In the genomic region with DNA sequence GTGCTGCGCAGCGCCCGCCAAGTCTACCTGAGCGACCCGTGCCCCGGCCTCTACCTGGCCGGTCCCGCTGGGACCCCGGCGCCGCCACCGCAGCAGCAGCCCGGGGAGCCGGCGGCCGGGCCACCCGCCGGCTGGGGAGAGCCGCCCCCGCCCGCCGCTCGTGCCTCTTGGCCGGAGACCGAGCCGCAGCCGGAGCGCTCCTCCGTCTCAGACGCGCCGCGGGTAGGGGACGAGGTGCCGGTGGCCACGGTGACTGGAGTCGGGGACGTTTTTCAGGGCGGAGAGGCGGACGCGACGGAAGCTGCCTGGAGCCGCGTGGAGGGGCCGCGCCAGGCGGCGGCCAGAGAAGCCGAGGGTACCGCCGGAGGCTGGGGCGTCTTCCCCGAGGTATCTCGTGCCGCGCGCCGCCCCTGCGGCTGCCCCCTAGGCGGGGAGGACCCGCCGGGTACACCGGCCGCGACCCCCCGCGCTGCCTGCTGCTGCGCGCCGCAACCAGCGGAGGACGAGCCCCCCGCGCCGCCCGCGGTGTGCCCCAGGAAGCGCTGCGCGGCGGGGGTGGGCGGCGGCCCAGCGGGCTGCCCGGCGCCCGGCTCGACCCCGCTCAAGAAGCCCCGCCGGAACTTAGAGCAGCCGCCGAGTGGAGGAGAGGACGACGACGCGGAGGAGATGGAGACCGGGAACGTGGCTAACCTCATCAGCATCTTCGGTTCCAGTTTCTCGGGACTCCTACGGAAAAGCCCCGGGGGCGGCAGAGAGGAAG, we compare ENCODE assay signal across 7 cellular contexts. TPM values are rescaled to one million over a fixed set of nuclear protein-coding genes. Genes with fewer than 3 reads are reported as not detected.
DNase-seq lines count a peak whose midpoint lies in the region; ATAC-seq and TF ChIP-seq lines count a peak whose summit lies in the region.

No MANE protein-coding gene starts in this region.

- peak overlapping the region; percentile 96 for H3K27ac Mint-ChIP-seq in chondrocyte (ENCODE audit: unreplicated experiment)

- H3K4me1 ChIP-seq in mononuclear cell (ENCODE audit: insufficient read depth, low read length): peaks cover 60% of the 10 kb centered on the region

- H3K4me3 Mint-ChIP-seq in chondrocyte (ENCODE audit: unreplicated experiment): peak overlapping the region; percentile 96

- DNase-seq in T-helper 9 cell: peak; percentile 21
- peak; percentile 85 for DNase-seq in chondrocyte (ENCODE audit: low spot score)
- DNase-seq in SHP77 treated with DMSO at 0.1 percent for 48 hours (lab: John Stamatoyannopoulos, UW): no peak

- no peak for TF ChIP-seq CTCF in chondrocyte (IDR thresholded peaks at IDR 0.05)

- H3K27ac ChIP-seq in temporal lobe (ENCODE audit: low read depth, low read length): peak overlapping the region; percentile 61

- peak overlapping the region; percentile 89 for H3K4me3 ChIP-seq in mononuclear cell (ENCODE audit: low read length)

- H3K27me3 Mint-ChIP-seq in chondrocyte (ENCODE audit: low read depth): no peaks in the 10 kb centered on the region

- H3K9me3 ChIP-seq in mononuclear cell (ENCODE audit: low read depth, low read length): no peaks in the 10 kb centered on the region

- peaks cover 51% of the 10 kb centered on the region for H3K4me1 Mint-ChIP-seq in chondrocyte (ENCODE audit: low read depth)

- peaks cover 10% of the 10 kb centered on the region for H3K36me3 Mint-ChIP-seq in chondrocyte (ENCODE audit: low read depth)

- no peaks in the 10 kb centered on the region for H3K27me3 ChIP-seq in mononuclear cell (ENCODE audit: insufficient read depth, low read length)

- peak; percentile 18 for ATAC-seq in GM19324 (IDR thresholded peaks at IDR 0.05; ENCODE audit: low FRiP score, unreplicated experiment)
- peak; percentile 13 for ATAC-seq in HG03064 (IDR thresholded peaks at IDR 0.05; ENCODE audit: low read depth, unreplicated experiment)

- no peaks in the 10 kb centered on the region for H3K9me3 Mint-ChIP-seq in chondrocyte (ENCODE audit: low read depth)

RNA-seq across cellular contexts. Expression of a gene that starts 0.7 kb away (rescaled TPM):
- total RNA-seq in chondrocyte (15.6 to 23.6 TPM (median 16.6 TPM) in 3 replicates), mononuclear cell (170 TPM), temporal lobe (17.2 TPM)

RNA-seq across cellular contexts. Expression of a gene that starts 55.4 kb away (rescaled TPM):
- 2.7 to 3.9 TPM (median 3.8 TPM) in 3 replicates for total RNA-seq in chondrocyte
- total RNA-seq in mononuclear cell: 19.2 TPM
- total RNA-seq in temporal lobe: 0.49 TPM
